Comparison of ENCODE assay signal across 27 cellular contexts in the genomic region with DNA sequence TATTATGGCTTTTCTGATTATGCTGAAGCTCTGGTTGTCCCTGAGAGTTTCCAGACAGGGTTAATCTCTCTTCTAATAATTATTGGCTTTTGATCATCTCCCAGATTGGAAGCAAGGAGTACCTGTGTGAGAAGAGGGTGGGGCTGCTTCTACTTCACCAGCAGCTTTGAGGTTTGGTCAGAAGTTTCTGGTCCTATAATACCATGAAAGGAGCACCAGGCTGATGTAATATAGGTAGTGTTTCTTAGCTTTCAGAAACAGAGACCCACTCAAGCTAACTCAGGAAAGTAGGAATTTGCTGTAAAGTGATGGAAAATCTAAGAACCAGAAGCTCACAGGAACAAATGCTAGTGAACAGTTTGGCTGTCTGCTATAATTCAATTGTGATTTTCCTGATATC. TPM values are rescaled to one million over a fixed set of nuclear protein-coding genes. Genes with fewer than 3 reads are reported as not detected.
"Had no signal": no experiment of that assay in that cellular context is flagged by ENCODE, and none has a peak within 500 bp of the region (broad histone marks: within the 10 kb centered on the region; RNA-seq: fewer than 3 reads in every experiment).

No MANE protein-coding gene starts in this region.

- H3K27me3 ChIP-seq: Peyer's patch had no signal

- H3K4me3 ChIP-seq: coronary artery, Peyer's patch had no signal

- DNase-seq: activated CD4-positive, alpha-beta T cell treated with anti-CD3 and anti-CD28 coated beads, Interleukin-2, amount 10 ng/mL, durations not matched to agents 24 days and 14 days; activated CD4-positive, alpha-beta T cell treated with anti-CD3 and anti-CD28 coated beads, Interleukin-2, amount 50 U/mL, for 4 hours; activated CD8-positive, alpha-beta T cell treated with anti-CD3 and anti-CD28 coated beads for 36 hours; activated effector memory CD4-positive, alpha-beta T cell treated with anti-CD3 and anti-CD28 coated beads, Interleukin-2, amount 50 U/mL, for 16 hours; activated naive CD4-positive, alpha-beta T cell; activated naive CD4-positive, alpha-beta T cell treated with anti-CD3 and anti-CD28 coated beads, Interleukin-2, amount 50 U/mL, for 16 hours; activated naive CD8-positive, alpha-beta T cell treated with anti-CD3 and anti-CD28 coated beads for 36 hours; activated T-cell treated with anti-CD3 and anti-CD28 coated beads, Interleukin-2, amount 50 U/mL, for 1 hour; activated T-cell treated with anti-CD3 and anti-CD28 coated beads, Interleukin-2, amount 50 U/mL, for 72 hours; amniotic stem cell; aorta; NCI-H1105; NCI-H1417 treated with DMSO at 0.1 percent for 48 hours; NCI-H187 treated with DMSO at 0.1 percent for 48 hours; NCI-H2081; NCI-H2171 treated with DMSO at 0.1 percent for 48 hours; NCI-H2227 treated with DMSO at 0.1 percent for 48 hours; NCI-H446; NCI-H510A treated with DMSO at 0.1 percent for 48 hours; NCI-H526 treated with DMSO at 0.1 percent for 48 hours; NCI-H82; PC-3; Peyer's patch; Right ventricle myocardium superior; T1000 had no signal

- ATAC-seq: activated CD8-positive, alpha-beta T cell treated with anti-CD3 and anti-CD28 coated beads for 36 hours; activated T-cell treated with anti-CD3 and anti-CD28 coated beads, Interleukin-2, amount 50 U/mL, for 72 hours; activated T-helper 17 cell treated with anti-CD3 and anti-CD28 coated beads, Interleukin-2, amount 50 U/mL, for 72 hours; PC-3 had no signal

- H3K36me3 ChIP-seq: Peyer's patch had no signal

RNA-seq across cellular contexts. Expression of a gene that starts 57.6 kb away (rescaled TPM):
- total RNA-seq: PC-3 had no signal
